ENCODE assay signal across 8 cellular contexts in the genomic region with DNA sequence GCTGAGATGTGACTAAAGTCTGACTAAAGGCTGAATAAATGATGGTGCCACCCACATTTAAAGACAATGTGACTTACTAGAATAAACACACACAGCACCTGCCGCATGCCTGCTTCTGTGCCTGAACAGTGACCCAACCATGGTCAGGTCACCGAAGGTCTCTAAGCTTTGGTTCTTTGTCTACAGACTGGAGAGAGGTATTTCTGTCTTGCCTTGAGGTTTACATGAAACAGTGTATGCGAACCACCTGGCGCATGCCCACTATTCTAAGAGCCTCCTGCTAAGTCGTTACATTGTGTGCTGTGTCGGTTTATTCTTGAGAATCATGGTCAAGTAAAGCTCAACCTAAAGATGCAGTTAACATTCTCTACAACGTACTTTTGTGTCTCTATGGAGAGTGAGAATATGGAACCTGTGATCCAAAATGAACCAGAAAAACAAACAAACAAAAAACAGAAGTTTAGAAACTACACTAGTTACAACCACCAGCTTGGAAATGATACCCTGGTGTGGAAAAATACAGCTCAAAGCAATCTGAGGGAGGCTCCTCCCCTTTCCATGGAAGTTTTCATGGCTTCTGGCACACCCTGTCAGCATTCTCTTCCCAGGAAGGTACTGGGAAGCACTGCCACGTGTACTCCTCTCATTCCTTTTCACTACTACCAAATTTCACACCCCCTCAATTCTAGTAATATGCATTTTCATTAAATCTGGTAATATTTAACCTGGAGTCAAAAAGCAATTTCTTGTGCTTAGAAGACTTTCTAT. TPM values are rescaled to one million over a fixed set of nuclear protein-coding genes. Genes with fewer than 3 reads are reported as not detected.
DNase-seq lines count a peak whose midpoint lies in the region; ATAC-seq and TF ChIP-seq lines count a peak whose summit lies in the region.

No MANE protein-coding gene starts in this region.

- H3K4me3 ChIP-seq in dorsolateral prefrontal cortex (no peak overlapping the region), thymus (ENCODE audit: low read length) (no peak overlapping the region), MG63 (no peak overlapping the region)

- no peak for TF ChIP-seq CTCF in dorsolateral prefrontal cortex (IDR thresholded peaks at IDR 0.05 in 54 of 56, conservative IDR thresholded peaks at IDR 0.05 in 2 of 56; ENCODE audit: low read depth in 1 of 56, partially characterized antibody in 56 of 56)

- H3K36me3 ChIP-seq in thymus (ENCODE audit: control insufficient read depth, insufficient read depth) (peaks cover 6% of the 10 kb centered on the region), MG63 (no peaks in the 10 kb centered on the region)

- H3K27me3 Mint-ChIP-seq in activated T-cell treated with anti-CD3 and anti-CD28 coated beads, Interleukin-2, amount 50 U/mL, for 4 hours (ENCODE audit: low read depth): no peaks in the 10 kb centered on the region

- peaks cover 11% of the 10 kb centered on the region for H3K36me3 Mint-ChIP-seq in activated T-cell treated with anti-CD3 and anti-CD28 coated beads, Interleukin-2, amount 50 U/mL, for 4 hours (ENCODE audit: insufficient read depth)

- no peak for DNase-seq in activated T-cell treated with anti-CD3 and anti-CD28 coated beads, Interleukin-2, amount 50 U/mL, for 4 hours
- DNase-seq in activated T-cell treated with anti-CD3 and anti-CD28 coated beads for 4 hours: no peak
- peak; percentile 62 for DNase-seq in NCI-H2107 (lab: John Stamatoyannopoulos, UW)
- DNase-seq in dorsolateral prefrontal cortex: no peak
- DNase-seq in NCI-H2081 treated with DMSO at 0.1 percent for 48 hours (lab: John Stamatoyannopoulos, UW): no peak
- no peak for DNase-seq in MG63

- H3K4me1 ChIP-seq in thymus (ENCODE audit: control insufficient read depth, insufficient read depth, low read length): peaks cover 70% of the 10 kb centered on the region

- H3K27me3 ChIP-seq in dorsolateral prefrontal cortex (no peaks in the 10 kb centered on the region), thymus (ENCODE audit: control insufficient read depth, insufficient read depth) (no peaks in the 10 kb centered on the region), MG63 (no peaks in the 10 kb centered on the region)

- ATAC-seq in activated T-cell treated with anti-CD3 and anti-CD28 coated beads, Interleukin-2, amount 50 U/mL, for 4 hours: peak; percentile 25 to 29
- ATAC-seq in esophagus mucosa: no peak

- 49% methylated on average over 8 of the region's 8 CpGs for WGBS in thymus

- H3K9me3 Mint-ChIP-seq in activated T-cell treated with anti-CD3 and anti-CD28 coated beads, Interleukin-2, amount 50 U/mL, for 4 hours: no peaks in the 10 kb centered on the region

- peak overlapping the region; percentile 27 for H3K4me3 Mint-ChIP-seq in activated T-cell treated with anti-CD3 and anti-CD28 coated beads, Interleukin-2, amount 50 U/mL, for 4 hours

- peaks cover 83% of the 10 kb centered on the region for H3K4me1 Mint-ChIP-seq in activated T-cell treated with anti-CD3 and anti-CD28 coated beads, Interleukin-2, amount 50 U/mL, for 4 hours (ENCODE audit: low read depth)

- intact Hi-C loops in dorsolateral prefrontal cortex (cut with DNase I): loop anchor here (5.0 to 10.0 kb wide), 2 partner anchors 40 to 58 kb away; partner anchors contain the start of gene VOPP1 (in 1 of the 2)

- H3K9me3 ChIP-seq in thymus (ENCODE audit: control insufficient read depth): no peaks in the 10 kb centered on the region
- H3K9me3 ChIP-seq in MG63: no peaks in the 10 kb centered on the region

- H3K27ac ChIP-seq in dorsolateral prefrontal cortex (peak overlapping the region in 46 of 59 donors; percentile 4 to 87 (median 54)), thymus (ENCODE audit: low read depth) (peak overlapping the region; percentile 33)

RNA-seq across cellular contexts. Expression of gene VOPP1, which starts 40.0 kb away (rescaled TPM):
- total RNA-seq in activated T-cell treated with anti-CD3 and anti-CD28 coated beads, Interleukin-2, amount 50 U/mL, for 4 hours: 100 to 1,000 TPM in 1 of 3 donors, 10 to 100 TPM in 2; 63.6 to 103 (median 99.2) TPM
- total RNA-seq in dorsolateral prefrontal cortex (10 to 100 TPM; 43.2 to 95.6 (median 64.3) TPM), esophagus mucosa (11.1 TPM)
- 61.9 TPM for polyA plus RNA-seq in thymus
- total RNA-seq in MG63 (2014; rRNA removed; shearing (Covaris generic); ENCODE audit: low replicate concordance): 45.4 and 56.4 TPM in 2 replicates
